Comparison of ENCODE assay signal across 15 cellular contexts in the genomic region with DNA sequence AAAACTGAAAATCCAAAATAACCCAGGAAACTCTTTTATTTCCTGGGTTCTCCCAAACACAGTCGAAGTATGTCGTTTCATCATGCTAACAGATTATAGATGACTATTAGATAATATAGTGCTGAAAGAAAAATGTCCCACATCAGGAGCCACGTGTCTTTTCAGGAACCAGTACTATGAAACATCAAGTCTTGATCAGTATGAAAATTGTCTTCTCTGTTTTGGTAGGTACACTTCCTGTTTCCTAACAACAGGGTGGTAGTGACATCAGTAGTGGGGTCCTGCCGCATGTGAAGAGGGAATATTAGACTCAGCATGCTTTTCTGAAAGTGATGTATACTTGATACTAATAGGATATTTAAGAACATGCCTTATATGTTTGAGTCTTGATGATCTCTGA.
A peak's percentile ranks its signal among the peaks of the same experiment; 100 is the strongest.
DNase-seq lines count a peak whose midpoint lies in the region; ATAC-seq and TF ChIP-seq lines count a peak whose summit lies in the region.
"Had no signal": no experiment of that assay in that cellular context is flagged by ENCODE, and none has a peak within 500 bp of the region (broad histone marks: within the 10 kb centered on the region; RNA-seq: fewer than 3 reads in every experiment).

No MANE protein-coding gene starts in this region.

- no peaks in the 10 kb centered on the region for H3K27me3 ChIP-seq in RWPE2 (ENCODE audit: insufficient read depth, poor library complexity, severe bottlenecking)
- H3K27me3 ChIP-seq: ovary had no signal

- H3K9me3 ChIP-seq in RWPE2 (ENCODE audit: severe bottlenecking) (no peaks in the 10 kb centered on the region), mucosa of descending colon (no peaks in the 10 kb centered on the region)
- H3K9me3 ChIP-seq: ovary had no signal

- intact Hi-C loops in mucosa of descending colon (cut with DNase I, micrococcal nuclease), result no loop called here

- no peak overlapping the region for H3K4me3 Mint-ChIP-seq in activated T-cell treated with anti-CD3 and anti-CD28 coated beads, Interleukin-2, amount 50 U/mL, for 72 hours
- H3K4me3 Mint-ChIP-seq: H9 had no signal

- no peaks in the 10 kb centered on the region for H3K27me3 Mint-ChIP-seq in activated T-cell treated with anti-CD3 and anti-CD28 coated beads, Interleukin-2, amount 50 U/mL, for 72 hours (ENCODE audit: low read depth)

- peak overlapping the region; percentile 88 for H3K27ac Mint-ChIP-seq in activated T-cell treated with anti-CD3 and anti-CD28 coated beads, Interleukin-2, amount 50 U/mL, for 72 hours

- DNase-seq in activated T-cell treated with anti-CD3 and anti-CD28 coated beads, Interleukin-2, amount 50 U/mL, for 72 hours, result no peak
- no peak for DNase-seq in activated T-cell treated with anti-CD3 and anti-CD28 coated beads, Interleukin-2, amount 50 U/mL, for 48 hours
- DNase-seq in RWPE2 (ENCODE audit: low spot score) (no peak), A172 (ENCODE audit: low spot score) (no peak), HuH-7.5 (ENCODE audit: low spot score) (no peak), mucosa of descending colon (no peak)
- DNase-seq: activated CD8-positive, alpha-beta memory T cell treated with anti-CD3 and anti-CD28 coated beads, Interleukin-2, amount 50 U/mL, for 48 hours; foreskin melanocyte; H9; NCI-H748 treated with DMSO at 0.1 percent for 48 hours; ovary; SHP77 treated with DMSO at 0.1 percent for 48 hours; substantia nigra had no signal

- H3K4me1 ChIP-seq in RWPE2 (ENCODE audit: insufficient read depth, poor library complexity, severe bottlenecking), result peaks cover 7% of the 10 kb centered on the region
- peaks cover 4% of the 10 kb centered on the region for H3K4me1 ChIP-seq in mucosa of descending colon (ENCODE audit: low read depth)

- H3K4me3 ChIP-seq in RWPE2 (ENCODE audit: severe bottlenecking) (no peak overlapping the region), mucosa of descending colon (no peak overlapping the region)
- H3K4me3 ChIP-seq: ovary had no signal

- H3K9me3 Mint-ChIP-seq in activated T-cell treated with anti-CD3 and anti-CD28 coated beads, Interleukin-2, amount 50 U/mL, for 72 hours, result no peaks in the 10 kb centered on the region

- peaks cover 11% of the 10 kb centered on the region; the same call in 1 of the 2 replicates for H3K36me3 ChIP-seq in RWPE2 (ENCODE audit: low read depth)
- no peaks in the 10 kb centered on the region for H3K36me3 ChIP-seq in mucosa of descending colon (ENCODE audit: low read depth)
- H3K36me3 ChIP-seq: ovary had no signal

- H3K4me1 Mint-ChIP-seq in activated T-cell treated with anti-CD3 and anti-CD28 coated beads, Interleukin-2, amount 50 U/mL, for 72 hours (ENCODE audit: low read depth), result peaks cover 26% of the 10 kb centered on the region

- H3K27ac ChIP-seq in RWPE2 (ENCODE audit: poor library complexity, severe bottlenecking) (peak overlapping the region; percentile 18), cingulate gyrus (ENCODE audit: low read depth, low read length) (peak overlapping the region; percentile 65), temporal lobe (ENCODE audit: low read depth, low read length) (peak overlapping the region; percentile 62)
- H3K27ac ChIP-seq: ovary had no signal

- no peak for ATAC-seq in activated T-cell treated with anti-CD3 and anti-CD28 coated beads, Interleukin-2, amount 50 U/mL, for 72 hours (replicated peaks in 1 of 2)
- ATAC-seq in RWPE2 (ENCODE audit: low read depth) (no peak), mucosa of descending colon (no peak)

- TF ChIP-seq CTCF in RWPE2 (IDR thresholded peaks at IDR 0.05; ENCODE audit: poor library complexity, severe bottlenecking), result no peak
- TF ChIP-seq CTCF in mucosa of descending colon (IDR thresholded peaks at IDR 0.05), result no peak

- peaks cover 0 to 4% of the 10 kb centered on the region in 2 donors for H3K36me3 Mint-ChIP-seq in activated T-cell treated with anti-CD3 and anti-CD28 coated beads, Interleukin-2, amount 50 U/mL, for 72 hours (ENCODE audit: insufficient read depth in 2 of 2)
